ENCODE assay signal across 33 cellular contexts in the genomic region with DNA sequence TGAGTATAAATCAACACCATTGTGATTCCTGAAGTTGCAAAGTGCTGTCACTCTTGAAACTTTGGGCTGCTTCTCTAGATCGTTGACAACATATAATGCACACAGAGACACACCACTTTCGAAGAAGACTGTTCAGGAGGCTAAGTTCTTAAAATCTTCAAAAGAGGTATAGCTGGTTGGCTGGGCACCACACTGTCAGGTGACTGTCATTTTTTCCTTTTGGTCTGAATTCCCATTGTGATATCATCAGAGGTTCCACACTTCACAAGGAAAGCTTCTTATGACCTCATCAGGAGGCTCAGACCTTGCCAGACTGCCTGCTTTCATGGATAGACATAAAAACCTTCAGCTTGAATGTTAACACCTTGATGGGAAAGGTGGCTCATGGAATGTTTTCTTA. TPM values are rescaled to one million over a fixed set of nuclear protein-coding genes. Genes with fewer than 3 reads are reported as not detected.
"Had no signal": no experiment of that assay in that cellular context is flagged by ENCODE, and none has a peak within 500 bp of the region (broad histone marks: within the 10 kb centered on the region; RNA-seq: fewer than 3 reads in every experiment).

A gene with protein sequence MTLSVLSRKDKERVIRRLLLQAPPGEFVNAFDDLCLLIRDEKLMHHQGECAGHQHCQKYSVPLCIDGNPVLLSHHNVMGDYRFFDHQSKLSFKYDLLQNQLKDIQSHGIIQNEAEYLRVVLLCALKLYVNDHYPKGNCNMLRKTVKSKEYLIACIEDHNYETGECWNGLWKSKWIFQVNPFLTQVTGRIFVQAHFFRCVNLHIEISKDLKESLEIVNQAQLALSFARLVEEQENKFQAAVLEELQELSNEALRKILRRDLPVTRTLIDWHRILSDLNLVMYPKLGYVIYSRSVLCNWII (plus strand): TSS at position 301 of the 400 bp plus-strand sequence. CDS start 150 bp downstream, outside the sequence.
A gene with protein sequence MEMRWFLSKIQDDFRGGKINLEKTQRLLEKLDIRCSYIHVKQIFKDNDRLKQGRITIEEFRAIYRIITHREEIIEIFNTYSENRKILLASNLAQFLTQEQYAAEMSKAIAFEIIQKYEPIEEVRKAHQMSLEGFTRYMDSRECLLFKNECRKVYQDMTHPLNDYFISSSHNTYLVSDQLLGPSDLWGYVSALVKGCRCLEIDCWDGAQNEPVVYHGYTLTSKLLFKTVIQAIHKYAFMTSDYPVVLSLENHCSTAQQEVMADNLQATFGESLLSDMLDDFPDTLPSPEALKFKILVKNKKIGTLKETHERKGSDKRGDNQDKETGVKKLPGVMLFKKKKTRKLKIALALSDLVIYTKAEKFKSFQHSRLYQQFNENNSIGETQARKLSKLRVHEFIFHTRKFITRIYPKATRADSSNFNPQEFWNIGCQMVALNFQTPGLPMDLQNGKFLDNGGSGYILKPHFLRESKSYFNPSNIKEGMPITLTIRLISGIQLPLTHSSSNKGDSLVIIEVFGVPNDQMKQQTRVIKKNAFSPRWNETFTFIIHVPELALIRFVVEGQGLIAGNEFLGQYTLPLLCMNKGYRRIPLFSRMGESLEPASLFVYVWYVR (minus strand): TSS at position 194 of the 400 bp plus-strand sequence. CDS start 641 bp downstream, outside the sequence.

- H3K27me3 ChIP-seq: stomach, suprapubic skin, thyroid gland, tibial artery, tibial nerve, transverse colon, upper lobe of left lung, upper lobe of right lung, uterus, vagina had no signal

- DNase-seq: stimulated activated CD4-positive, alpha-beta T cell treated with anti-CD3 and anti-CD28 coated beads, Interleukin-2, amount 100 ng/mL, for 48 hours; stimulated activated CD4-positive, alpha-beta T cell treated with anti-CD3 and anti-CD28 coated beads, Interleukin-4, amount 100 ng/mL, for 1 hour; stimulated activated CD4-positive, alpha-beta T cell treated with anti-CD3 and anti-CD28 coated beads, Interleukin-4, amount 100 ng/mL, for 24 hours; stimulated activated CD4-positive, alpha-beta T cell treated with anti-CD3 and anti-CD28 coated beads, Interleukin-4, amount 100 ng/mL, for 4 hours; stimulated activated CD8-positive, alpha-beta memory T cell treated with anti-CD3 and anti-CD28 coated beads, Interleukin-4, amount 100 ng/mL, for 48 hours; stimulated activated naive B cell treated with anti-CD40 and anti-IgM and Interleukin-4, amounts not matched to agents 10 μg/mL and 1 μg/mL and 100 μg/mL, for 72 hours; stimulated activated naive CD4-positive, alpha-beta T cell; stimulated activated naive CD4-positive, alpha-beta T cell treated with Interleukin-2 at 50 U/mL for 16 hours; stimulated activated naive CD8-positive, alpha-beta T cell treated with anti-CD3 and anti-CD28 coated beads, Interleukin-15, amount 100 ng/mL, for 72 hours; stimulated activated naive CD8-positive, alpha-beta T cell treated with anti-CD3 and anti-CD28 coated beads, Interleukin-15, Interleukin-2, amounts not matched to agents 100 U/mL and 50 U/mL, for 24 hours; stomach; substantia nigra; thyroid gland; tibial artery; transverse colon; trophoblast cell; upper lobe of left lung; upper lobe of right lung; uterus had no signal

- H3K36me3 ChIP-seq: stomach, suprapubic skin, thoracic aorta, thyroid gland, tibial artery, tibial nerve, transverse colon, upper lobe of left lung, upper lobe of right lung, uterus, vagina had no signal

- ATAC-seq: stimulated activated effector memory CD8-positive, alpha-beta T cell treated with anti-CD3 and anti-CD28 coated beads, Interleukin-12 subunit alpha, Interleukin-12 subunit beta, amount 100 ng/mL, for 72 hours; stimulated activated memory B cell treated with anti-CD40 and anti-IgM and Interleukin-4, amounts not matched to agents 10 μg/mL and 1 μg/mL and 100 μg/mL, for 72 hours; stimulated activated naive B cell treated with anti-CD40 and anti-IgM and Interleukin-4, amounts not matched to agents 10 μg/mL and 1 μg/mL and 100 μg/mL, for 72 hours; stimulated activated naive CD8-positive, alpha-beta T cell treated with anti-CD3 and anti-CD28 coated beads, Interleukin-15, amount 100 ng/mL, for 72 hours; stimulated activated naive CD8-positive, alpha-beta T cell treated with anti-CD3 and anti-CD28 coated beads, Interleukin-15, Interleukin-2, amounts not matched to agents 100 U/mL and 50 U/mL, for 24 hours; upper lobe of right lung had no signal

- H3K27ac Mint-ChIP-seq: stimulated activated effector memory CD8-positive, alpha-beta T cell treated with anti-CD3 and anti-CD28 coated beads, Interleukin-12 subunit alpha, Interleukin-12 subunit beta, amount 100 ng/mL, for 72 hours; stimulated activated memory B cell treated with anti-CD40 and anti-IgM and Interleukin-4, amounts not matched to agents 10 μg/mL and 1 μg/mL and 100 μg/mL, for 72 hours; stimulated activated naive B cell treated with anti-CD40 and anti-IgM and Interleukin-4, amounts not matched to agents 10 μg/mL and 1 μg/mL and 100 μg/mL, for 72 hours; stimulated activated naive CD8-positive, alpha-beta T cell treated with anti-CD3 and anti-CD28 coated beads, Interleukin-15, amount 100 ng/mL, for 72 hours; stimulated activated naive CD8-positive, alpha-beta T cell treated with anti-CD3 and anti-CD28 coated beads, Interleukin-15, Interleukin-2, amounts not matched to agents 100 ng/mL and 50 ng/mL, for 24 hours; type B pancreatic cell had no signal

- H3K27me3 Mint-ChIP-seq: stimulated activated memory B cell treated with anti-CD40 and anti-IgM and Interleukin-4, amounts not matched to agents 10 μg/mL and 1 μg/mL and 100 μg/mL, for 72 hours; stimulated activated naive B cell treated with anti-CD40 and anti-IgM and Interleukin-4, amounts not matched to agents 10 μg/mL and 1 μg/mL and 100 μg/mL, for 72 hours; stimulated activated naive CD8-positive, alpha-beta T cell treated with anti-CD3 and anti-CD28 coated beads, Interleukin-15, amount 100 ng/mL, for 72 hours; stimulated activated naive CD8-positive, alpha-beta T cell treated with anti-CD3 and anti-CD28 coated beads, Interleukin-15, Interleukin-2, amounts not matched to agents 100 ng/mL and 50 ng/mL, for 24 hours; type B pancreatic cell had no signal

- H3K4me3 Mint-ChIP-seq: stimulated activated effector memory CD8-positive, alpha-beta T cell treated with anti-CD3 and anti-CD28 coated beads, Interleukin-12 subunit alpha, Interleukin-12 subunit beta, amount 100 ng/mL, for 72 hours; stimulated activated memory B cell treated with anti-CD40 and anti-IgM and Interleukin-4, amounts not matched to agents 10 μg/mL and 1 μg/mL and 100 μg/mL, for 72 hours; stimulated activated naive B cell treated with anti-CD40 and anti-IgM and Interleukin-4, amounts not matched to agents 10 μg/mL and 1 μg/mL and 100 μg/mL, for 72 hours; stimulated activated naive CD8-positive, alpha-beta T cell treated with anti-CD3 and anti-CD28 coated beads, Interleukin-15, amount 100 ng/mL, for 72 hours; stimulated activated naive CD8-positive, alpha-beta T cell treated with anti-CD3 and anti-CD28 coated beads, Interleukin-15, Interleukin-2, amounts not matched to agents 100 ng/mL and 50 ng/mL, for 24 hours; type B pancreatic cell had no signal

- H3K4me1 ChIP-seq: stomach, suprapubic skin, thyroid gland, tibial artery, tibial nerve, transverse colon, upper lobe of left lung, upper lobe of right lung, uterus, vagina had no signal

- H3K9me3 ChIP-seq: suprapubic skin, thyroid gland, upper lobe of right lung, uterus had no signal

- FAIRE-seq: urothelium cell line had no signal

- H3K36me3 Mint-ChIP-seq: stimulated activated effector memory CD8-positive, alpha-beta T cell treated with anti-CD3 and anti-CD28 coated beads, Interleukin-12 subunit alpha, Interleukin-12 subunit beta, amount 100 ng/mL, for 72 hours; stimulated activated memory B cell treated with anti-CD40 and anti-IgM and Interleukin-4, amounts not matched to agents 10 μg/mL and 1 μg/mL and 100 μg/mL, for 72 hours; stimulated activated naive B cell treated with anti-CD40 and anti-IgM and Interleukin-4, amounts not matched to agents 10 μg/mL and 1 μg/mL and 100 μg/mL, for 72 hours; type B pancreatic cell had no signal

- H3K27ac ChIP-seq: stomach, suprapubic skin, thoracic aorta, thyroid gland, tibial artery, tibial nerve, transverse colon, upper lobe of left lung, upper lobe of right lung, uterus, vagina had no signal

- H3K4me1 Mint-ChIP-seq: stimulated activated effector memory CD8-positive, alpha-beta T cell treated with anti-CD3 and anti-CD28 coated beads, Interleukin-12 subunit alpha, Interleukin-12 subunit beta, amount 100 ng/mL, for 72 hours; stimulated activated memory B cell treated with anti-CD40 and anti-IgM and Interleukin-4, amounts not matched to agents 10 μg/mL and 1 μg/mL and 100 μg/mL, for 72 hours; stimulated activated naive B cell treated with anti-CD40 and anti-IgM and Interleukin-4, amounts not matched to agents 10 μg/mL and 1 μg/mL and 100 μg/mL, for 72 hours; stimulated activated naive CD8-positive, alpha-beta T cell treated with anti-CD3 and anti-CD28 coated beads, Interleukin-15, amount 100 ng/mL, for 72 hours had no signal

- H3K4me3 ChIP-seq: stomach, suprapubic skin, thoracic aorta, thyroid gland, tibial artery, tibial nerve, transverse colon, upper lobe of left lung, upper lobe of right lung, uterus, vagina had no signal

RNA-seq across cellular contexts. Expression of the first gene that starts in this region (rescaled TPM):
- total RNA-seq: subcutaneous adipose tissue, temporal lobe, thoracic aorta, tibial nerve, transverse colon, upper lobe of left lung, upper lobe of right lung, ureter, urinary bladder, vagina had no signal
- polyA plus RNA-seq: urinary bladder had no signal

RNA-seq across cellular contexts. Expression of the second gene that starts in this region (rescaled TPM):
- total RNA-seq: subcutaneous adipose tissue, suprapubic skin, thoracic aorta, thyroid gland, tibial nerve, transverse colon, upper lobe of left lung, upper lobe of right lung, ureter, urinary bladder, uterus, vagina had no signal
- polyA plus RNA-seq: stomach, thymus, urinary bladder had no signal
